ENCODE assay signal across 22 cellular contexts in genomic region chr5:172182291-172182690, GRCh38. TPM values are rescaled to one million over a fixed set of nuclear protein-coding genes. Genes with fewer than 3 reads are reported as not detected.
DNase-seq lines count a peak whose midpoint lies in the region; ATAC-seq lines count a peak whose summit lies in the region.
"Had no signal": no experiment of that assay in that cellular context is flagged by ENCODE, and none has a peak within 500 bp of the region (broad histone marks: within the 10 kb centered on the region; RNA-seq: fewer than 3 reads in every experiment).

No MANE protein-coding gene starts in this region.

- H3K9me3 ChIP-seq in Karpas-422 (ENCODE audit: low read length) = no peaks in the 10 kb centered on the region

- no peak overlapping the region for H3K4me2 ChIP-seq in Karpas-422 (ENCODE audit: low read depth, low read length, poor library complexity, severe bottlenecking)

- peaks cover 76% of the 10 kb centered on the region for H3K4me1 Mint-ChIP-seq in activated CD4-positive, alpha-beta T cell treated with anti-CD3 and anti-CD28 coated beads, Interleukin-2, amount 10 ng/mL, durations not matched to agents 24 days and 14 days
- peaks cover 57 to 60% (median 58%) of the 10 kb centered on the region in 3 donors for H3K4me1 Mint-ChIP-seq in IgD-negative memory B cell
- H3K4me1 Mint-ChIP-seq in activated naive CD8-positive, alpha-beta T cell treated with anti-CD3 and anti-CD28 coated beads, Interleukin-2, amount 10 ng/mL, durations not matched to agents 7 days and 5 days = peaks cover 58% of the 10 kb centered on the region

- no peak for ATAC-seq in activated naive CD8-positive, alpha-beta T cell treated with anti-CD3 and anti-CD28 coated beads, Interleukin-2, amount 10 ng/mL, durations not matched to agents 7 days and 5 days (ENCODE audit: low read depth)

- no peaks in the 10 kb centered on the region for H3K9me2 ChIP-seq in Karpas-422 (replicated peaks; ENCODE audit: insufficient read depth, low read length)

- H3K4me3 ChIP-seq in Karpas-422 (ENCODE audit: low read length) = no peak overlapping the region
- H3K4me3 ChIP-seq: cardiac muscle cell had no signal

- H3K4me3 Mint-ChIP-seq in activated CD4-positive, alpha-beta T cell treated with anti-CD3 and anti-CD28 coated beads, Interleukin-2, amount 10 ng/mL, durations not matched to agents 24 days and 14 days = no peak overlapping the region
- peak overlapping the region in 1 of 4 donors; percentile 96 for H3K4me3 Mint-ChIP-seq in IgD-negative memory B cell
- peak overlapping the region; percentile 89 for H3K4me3 Mint-ChIP-seq in activated naive CD8-positive, alpha-beta T cell treated with anti-CD3 and anti-CD28 coated beads, Interleukin-2, amount 10 ng/mL, durations not matched to agents 7 days and 5 days
- H3K4me3 Mint-ChIP-seq: type B pancreatic cell had no signal

- POLR2A ChIA-PET in activated naive CD8-positive, alpha-beta T cell treated with anti-CD3 and anti-CD28 coated beads, Interleukin-2, amount 10 ng/mL, durations not matched to agents 7 days and 5 days (lab: Charles Lee) = interaction anchor here (0.6 to 8.2 kb wide), 7 partner anchors 7 to 1889 kb away, joined by 3 to 407 read pairs (median 4); no protein-coding TSS in a partner anchor

- H2AFZ ChIP-seq in Karpas-422 (ENCODE audit: low read length) = no peak overlapping the region

- peak overlapping the region; percentile 99 for H3K27ac Mint-ChIP-seq in activated CD4-positive, alpha-beta T cell treated with anti-CD3 and anti-CD28 coated beads, Interleukin-2, amount 10 ng/mL, durations not matched to agents 24 days and 14 days
- peak overlapping the region in 2 of 3 donors; percentile 83 to 96 for H3K27ac Mint-ChIP-seq in IgD-negative memory B cell
- H3K27ac Mint-ChIP-seq in activated naive CD8-positive, alpha-beta T cell treated with anti-CD3 and anti-CD28 coated beads, Interleukin-2, amount 10 ng/mL, durations not matched to agents 7 days and 5 days = peak overlapping the region; percentile 94
- H3K27ac Mint-ChIP-seq: activated B cell treated with CpG ODN at 0.5 μM for 24 hours, type B pancreatic cell had no signal

- intact Hi-C loops in activated CD4-positive, alpha-beta T cell treated with anti-CD3 and anti-CD28 coated beads, Interleukin-2, amount 10 ng/mL, durations not matched to agents 24 days and 14 days (cut with micrococcal nuclease) = no loop called here
- intact Hi-C loops in posterior vena cava (cut with DNase I) = loop anchor here in 1 of 2 donors (10.0 kb wide), 1 partner anchor 267 kb away; no protein-coding TSS in a partner anchor

- H4K20me1 ChIP-seq in Karpas-422 (ENCODE audit: insufficient read depth, low read depth, low read length) = peaks cover 7% of the 10 kb centered on the region; the same call in 1 of the 2 replicates

- H3K9me3 Mint-ChIP-seq in activated CD4-positive, alpha-beta T cell treated with anti-CD3 and anti-CD28 coated beads, Interleukin-2, amount 10 ng/mL, durations not matched to agents 24 days and 14 days = no peaks in the 10 kb centered on the region
- no peaks in the 10 kb centered on the region for H3K9me3 Mint-ChIP-seq in IgD-negative memory B cell
- no peaks in the 10 kb centered on the region for H3K9me3 Mint-ChIP-seq in activated naive CD8-positive, alpha-beta T cell treated with anti-CD3 and anti-CD28 coated beads, Interleukin-2, amount 10 ng/mL, durations not matched to agents 7 days and 5 days
- H3K9me3 Mint-ChIP-seq: activated B cell treated with CpG ODN at 0.5 μM for 24 hours, type B pancreatic cell had no signal

- H3K36me3 Mint-ChIP-seq in activated CD4-positive, alpha-beta T cell treated with anti-CD3 and anti-CD28 coated beads, Interleukin-2, amount 10 ng/mL, durations not matched to agents 24 days and 14 days (ENCODE audit: low read depth) = peaks cover 43% of the 10 kb centered on the region
- H3K36me3 Mint-ChIP-seq in IgD-negative memory B cell = peaks cover 8% of the 10 kb centered on the region
- H3K36me3 Mint-ChIP-seq in activated naive CD8-positive, alpha-beta T cell treated with anti-CD3 and anti-CD28 coated beads, Interleukin-2, amount 10 ng/mL, durations not matched to agents 7 days and 5 days = peaks cover 56% of the 10 kb centered on the region

- no peak overlapping the region for H3K9ac ChIP-seq in Karpas-422 (ENCODE audit: low read length)

- no peaks in the 10 kb centered on the region for H3K27me3 ChIP-seq in Karpas-422 (ENCODE audit: low read length)
- H3K27me3 ChIP-seq: cardiac muscle cell had no signal

- H3K79me2 ChIP-seq in Karpas-422 (ENCODE audit: low read length) = peaks cover 92% of the 10 kb centered on the region

- H3K4me1 ChIP-seq in Karpas-422 (ENCODE audit: low read length) = peaks cover 20% of the 10 kb centered on the region

- peaks cover 7% of the 10 kb centered on the region; the same call in 1 of the 2 replicates for H3K36me3 ChIP-seq in Karpas-422 (ENCODE audit: insufficient read depth, low read length)
- H3K36me3 ChIP-seq: cardiac muscle cell had no signal

- H3K27me3 Mint-ChIP-seq in activated CD4-positive, alpha-beta T cell treated with anti-CD3 and anti-CD28 coated beads, Interleukin-2, amount 10 ng/mL, durations not matched to agents 24 days and 14 days = no peaks in the 10 kb centered on the region
- no peaks in the 10 kb centered on the region for H3K27me3 Mint-ChIP-seq in IgD-negative memory B cell
- no peaks in the 10 kb centered on the region for H3K27me3 Mint-ChIP-seq in activated naive CD8-positive, alpha-beta T cell treated with anti-CD3 and anti-CD28 coated beads, Interleukin-2, amount 10 ng/mL, durations not matched to agents 7 days and 5 days
- H3K27me3 Mint-ChIP-seq: activated B cell treated with CpG ODN at 0.5 μM for 24 hours had no signal

- H3K27ac ChIP-seq in Karpas-422 (ENCODE audit: low read length) = no peak overlapping the region
- H3K27ac ChIP-seq: cardiac muscle cell had no signal

- no peak for DNase-seq in activated CD4-positive, alpha-beta T cell treated with anti-CD3 and anti-CD28 coated beads, Interleukin-2, amount 10 ng/mL, durations not matched to agents 24 days and 14 days
- DNase-seq in activated CD4-positive, alpha-beta T cell treated with anti-CD3 and anti-CD28 coated beads, Interleukin-2, amount 50 U/mL, for 48 hours = no peak
- peak; percentile 26 for DNase-seq in activated naive CD8-positive, alpha-beta T cell treated with anti-CD3 and anti-CD28 coated beads, Interleukin-2, amount 10 ng/mL, durations not matched to agents 7 days and 5 days
- peak; percentile 26 for DNase-seq in posterior vena cava (ENCODE audit: low spot score)
- DNase-seq in activated gamma-delta T cell (lab: John Stamatoyannopoulos, UW) = no peak
- no peak for DNase-seq in AG08395 (ENCODE audit: low spot score)
- DNase-seq in Karpas-422 = no peak
- DNase-seq: activated B cell treated with CpG ODN at 0.5 μM for 24 hours; anterior cingulate cortex; mammary epithelial cell; NCI-H1436 treated with DMSO at 0.1 percent for 48 hours; NCI-H524; retina; stimulated activated CD4-positive, alpha-beta T cell treated with anti-CD3 and anti-CD28 coated beads, Interleukin-4, amount 100 ng/mL, for 24 hours; T1000 had no signal

RNA-seq across cellular contexts. Expression of gene STK10, which starts 5.7 kb away (rescaled TPM):
- 87.9 and 91.1 TPM in 2 replicates for total RNA-seq in activated CD4-positive, alpha-beta T cell treated with anti-CD3 and anti-CD28 coated beads, Interleukin-2, amount 10 ng/mL, durations not matched to agents 24 days and 14 days
- polyA plus RNA-seq in IgD-negative memory B cell = 87.9 TPM
- 100 to 1,000 TPM; 319 to 320 TPM for total RNA-seq in activated naive CD8-positive, alpha-beta T cell treated with anti-CD3 and anti-CD28 coated beads, Interleukin-2, amount 10 ng/mL, durations not matched to agents 7 days and 5 days
- total RNA-seq in posterior vena cava = 10 to 100 TPM; 25.2 to 33.6 TPM
- 24.9 and 48.2 TPM in 2 replicates for total RNA-seq in Karpas-422 (2014; rRNA removed; shearing (Covaris generic); ENCODE audit: low replicate concordance)

RNA-seq across cellular contexts. Expression of gene EFCAB9, which starts 11.7 kb away (rescaled TPM):
- not detected in 2 replicates for total RNA-seq in activated CD4-positive, alpha-beta T cell treated with anti-CD3 and anti-CD28 coated beads, Interleukin-2, amount 10 ng/mL, durations not matched to agents 24 days and 14 days
- not detected for polyA plus RNA-seq in IgD-negative memory B cell
- not detected for total RNA-seq in activated naive CD8-positive, alpha-beta T cell treated with anti-CD3 and anti-CD28 coated beads, Interleukin-2, amount 10 ng/mL, durations not matched to agents 7 days and 5 days
- total RNA-seq in posterior vena cava = not detected
- not detected in 2 replicates for total RNA-seq in Karpas-422 (2014; rRNA removed; shearing (Covaris generic); ENCODE audit: low replicate concordance)
- total RNA-seq: activated B cell treated with CpG ODN at 0.5 μM for 24 hours, cardiac muscle cell, H4, mammary epithelial cell, omental fat pad, SK-MEL-5 had no signal
- polyA plus RNA-seq: BJ, cardiac muscle cell, mammary epithelial cell had no signal

Comparison
In these comparisons a context has a peak if more than half of its experiments do, and no peak if none do; other contexts are left out.
1. DNase-seq: peak in activated naive CD8-positive, alpha-beta T cell treated with anti-CD3 and anti-CD28 coated beads, Interleukin-2, amount 10 ng/mL, durations not matched to agents 7 days and 5 days (single experiment) and posterior vena cava (single experiment); none in activated CD4-positive, alpha-beta T cell treated with anti-CD3 and anti-CD28 coated beads, Interleukin-2, amount 10 ng/mL, durations not matched to agents 24 days and 14 days (single experiment), activated CD4-positive, alpha-beta T cell treated with anti-CD3 and anti-CD28 coated beads, Interleukin-2, amount 50 U/mL, for 48 hours (0 of 2), activated gamma-delta T cell (single experiment), AG08395 (single experiment) and Karpas-422 (single experiment).
2. Peak in every context shown above with its lines, with median percentiles within 50 percentile points of each other: H3K27ac Mint-ChIP-seq.